ENCODE assay signal across 8 cellular contexts in genomic region chrX:19772759-19773623, GRCh38.
DNase-seq lines count a peak whose midpoint lies in the region; ATAC-seq and TF ChIP-seq lines count a peak whose summit lies in the region.

No MANE protein-coding gene starts in this region.

- H3K27ac ChIP-seq in subcutaneous abdominal adipose tissue (ENCODE audit: low read depth, low read length) (peak overlapping the region; percentile 72), WERI-Rb-1 (no peak overlapping the region)

- ATAC-seq in HG03521 (IDR thresholded peaks at IDR 0.05; ENCODE audit: unreplicated experiment), result peak; percentile 53

- H3K9ac ChIP-seq in adipocyte (ENCODE audit: low read length), result peak overlapping the region; percentile 80
- H3K9ac ChIP-seq in subcutaneous abdominal adipose tissue (ENCODE audit: low read length in 5 of 5), result peak overlapping the region in 2 of 5 donors; percentile 28 to 38

- H3K9me3 ChIP-seq in adipocyte (ENCODE audit: control insufficient read depth, low read length) (no peaks in the 10 kb centered on the region), subcutaneous abdominal adipose tissue (ENCODE audit: control insufficient read depth in 5 of 5, low read length in 5 of 5) (no peaks in the 10 kb centered on the region), WERI-Rb-1 (ENCODE audit: severe bottlenecking) (no peaks in the 10 kb centered on the region)

- H3K27me3 ChIP-seq in adipocyte (replicated peaks; ENCODE audit: control insufficient read depth, insufficient read depth, low read length) (no peaks in the 10 kb centered on the region), subcutaneous abdominal adipose tissue (ENCODE audit: control insufficient read depth in 5 of 5, insufficient read depth in 4 of 5, low read length in 5 of 5) (peaks cover 0 to 2% (median 0%) of the 10 kb centered on the region in 5 donors), WERI-Rb-1 (ENCODE audit: insufficient read depth, low read depth, severe bottlenecking) (no peaks in the 10 kb centered on the region)

- peak; percentile 12 for DNase-seq in activated gamma-delta T cell (lab: John Stamatoyannopoulos, UW)
- DNase-seq in activated gamma-delta T cell treated with Interleukin-2 at 50 U/mL for 16 hours, result no peak
- DNase-seq in adipocyte (ENCODE audit: low read depth), result no peak
- DNase-seq in WERI-Rb-1, result no peak
- DNase-seq in inferior parietal cortex (ENCODE audit: extremely low spot score), result no peak
- DNase-seq in stimulated activated CD4-positive, alpha-beta T cell treated with anti-CD3 and anti-CD28 coated beads, Interleukin-12 subunit alpha, Interleukin-12 subunit beta, amount 100 ng/mL, for 4 hours, result no peak

- H3K4me1 ChIP-seq in adipocyte (ENCODE audit: control insufficient read depth, insufficient read depth, low read length) (peaks cover 36% of the 10 kb centered on the region), subcutaneous abdominal adipose tissue (ENCODE audit: control insufficient read depth in 5 of 5, insufficient read depth in 5 of 5, low read length in 5 of 5) (peaks cover 6 to 54% (median 45%) of the 10 kb centered on the region in 5 donors)

- TF ChIP-seq CTCF in WERI-Rb-1 (IDR thresholded peaks at IDR 0.05; ENCODE audit: low read depth, low read length), result no peak

- H3K36me3 ChIP-seq in adipocyte (ENCODE audit: control insufficient read depth, insufficient read depth, low read length, severe bottlenecking) (no peaks in the 10 kb centered on the region), subcutaneous abdominal adipose tissue (ENCODE audit: control insufficient read depth in 5 of 5, insufficient read depth in 5 of 5, low read length in 5 of 5) (no peaks in the 10 kb centered on the region), WERI-Rb-1 (no peaks in the 10 kb centered on the region)

- no peak overlapping the region for H3K4me3 ChIP-seq in adipocyte (ENCODE audit: low read length)
- no peak overlapping the region for H3K4me3 ChIP-seq in subcutaneous abdominal adipose tissue (ENCODE audit: low read depth in 1 of 5, low read length in 5 of 5)
- no peak overlapping the region for H3K4me3 ChIP-seq in WERI-Rb-1 (ENCODE audit: low read depth, low read length)
